ENCODE assay signal across 19 cellular contexts in the genomic region with DNA sequence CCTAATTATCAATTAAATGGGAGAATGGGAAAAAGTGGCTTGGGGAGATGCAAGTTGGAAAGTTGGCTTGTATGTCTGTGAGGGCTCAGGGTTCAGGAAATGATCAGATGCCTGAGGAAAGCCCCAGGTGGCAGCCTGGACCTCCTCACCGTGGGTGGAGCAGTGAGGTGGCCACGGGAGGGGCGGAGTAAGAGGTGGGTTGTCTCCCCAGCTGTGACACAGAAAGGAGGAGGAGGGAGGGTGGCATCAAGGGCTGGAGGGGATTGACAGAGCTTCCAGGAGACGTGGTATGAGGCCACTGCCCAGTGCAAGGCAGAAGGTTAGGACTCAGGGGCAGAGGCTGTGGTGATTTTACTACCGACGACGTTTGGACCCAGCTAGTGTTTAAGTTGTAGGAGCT.
DNase-seq lines count a peak whose midpoint lies in the region; ATAC-seq, FAIRE-seq and TF ChIP-seq lines count a peak whose summit lies in the region.
"Had no signal": no experiment of that assay in that cellular context is flagged by ENCODE, and none has a peak within 500 bp of the region (broad histone marks: within the 10 kb centered on the region; RNA-seq: fewer than 3 reads in every experiment).

No MANE protein-coding gene starts in this region.

- H3K9ac ChIP-seq in astrocyte (ENCODE audit: low read length) = no peak overlapping the region

- no peak for TF ChIP-seq CTCF in right atrium auricular region (IDR thresholded peaks at IDR 0.05)
- no peak for TF ChIP-seq CTCF in HEK293 (tag by site-specific recombination; IDR thresholded peaks at IDR 0.05)
- no peak for TF ChIP-seq CTCF in astrocyte (IDR thresholded peaks at IDR 0.05; ENCODE audit: insufficient read depth, low read depth, low read length)
- no peak for TF ChIP-seq CTCF in progenitor cell of endocrine pancreas (IDR thresholded peaks at IDR 0.05; ENCODE audit: unreplicated experiment)
- TF ChIP-seq CTCF in lower lobe of right lung (IDR thresholded peaks at IDR 0.05) = no peak

- H3K9me3 ChIP-seq in right atrium auricular region (no peaks in the 10 kb centered on the region), HEK293 (ENCODE audit: control insufficient read depth, insufficient read depth, low read depth, low read length) (no peaks in the 10 kb centered on the region), astrocyte (ENCODE audit: insufficient read depth, low read depth, low read length) (no peaks in the 10 kb centered on the region), lower lobe of right lung (no peaks in the 10 kb centered on the region)
- H3K9me3 ChIP-seq: stomach had no signal

- H3K27me3 ChIP-seq in right atrium auricular region (no peaks in the 10 kb centered on the region), astrocyte (ENCODE audit: insufficient read depth, low read length) (no peaks in the 10 kb centered on the region), lower lobe of right lung (ENCODE audit: low read depth) (no peaks in the 10 kb centered on the region)
- H3K27me3 ChIP-seq: stomach had no signal

- H3K36me3 ChIP-seq in right atrium auricular region (no peaks in the 10 kb centered on the region), HEK293 (ENCODE audit: control insufficient read depth in 2 of 2, insufficient read depth in 1 of 2, low read length in 2 of 2) (no peaks in the 10 kb centered on the region), astrocyte (ENCODE audit: insufficient read depth, low read length) (no peaks in the 10 kb centered on the region), lower lobe of right lung (no peaks in the 10 kb centered on the region)
- H3K36me3 ChIP-seq: stomach had no signal

- no peaks in the 10 kb centered on the region for H3K36me3 Mint-ChIP-seq in astrocyte (ENCODE audit: low read depth, unreplicated experiment)
- H3K36me3 Mint-ChIP-seq in progenitor cell of endocrine pancreas (ENCODE audit: insufficient read depth) = no peaks in the 10 kb centered on the region
- H3K36me3 Mint-ChIP-seq: type B pancreatic cell had no signal

- no peaks in the 10 kb centered on the region for H3K79me2 ChIP-seq in astrocyte (ENCODE audit: insufficient read depth, low read length)

- H3K27ac ChIP-seq in right atrium auricular region = peak overlapping the region; percentile 22 to 55
- H3K27ac ChIP-seq in HEK293 (ENCODE audit: extremely low read depth, low read depth, low read length) = no peak overlapping the region
- no peak overlapping the region for H3K27ac ChIP-seq in astrocyte (ENCODE audit: low read depth, low read length)
- H3K27ac ChIP-seq in lower lobe of right lung = no peak overlapping the region
- H3K27ac ChIP-seq: HL-60, stomach had no signal

- no peak overlapping the region for H3K4me2 ChIP-seq in astrocyte (ENCODE audit: low read length)

- CTCF ChIA-PET in HEK293 (lab: Yijun Ruan, JAX) = no interaction called here

- H2AFZ ChIP-seq in astrocyte (ENCODE audit: low read depth, low read length) = no peak overlapping the region

- H3K27me3 Mint-ChIP-seq in astrocyte (ENCODE audit: low read depth, unreplicated experiment) (no peaks in the 10 kb centered on the region), progenitor cell of endocrine pancreas (peaks cover 15% of the 10 kb centered on the region)
- H3K27me3 Mint-ChIP-seq: naive thymus-derived CD4-positive, alpha-beta T cell had no signal

- H3K4me1 ChIP-seq in right atrium auricular region = peaks cover 0 to 9% of the 10 kb centered on the region in 2 donors
- no peaks in the 10 kb centered on the region for H3K4me1 ChIP-seq in HEK293 (ENCODE audit: control insufficient read depth, insufficient read depth, low read length)
- peaks cover 13% of the 10 kb centered on the region for H3K4me1 ChIP-seq in astrocyte (ENCODE audit: insufficient read depth, low read length)
- H3K4me1 ChIP-seq in lower lobe of right lung = no peaks in the 10 kb centered on the region
- H3K4me1 ChIP-seq: stomach had no signal

- H4K20me1 ChIP-seq in astrocyte (ENCODE audit: insufficient read depth, low read length) = no peaks in the 10 kb centered on the region

- H3K4me3 ChIP-seq in right atrium auricular region (no peak overlapping the region), HEK293 (ENCODE audit: low read depth, low read length) (no peak overlapping the region), astrocyte (ENCODE audit: insufficient read depth, low read depth, low read length) (no peak overlapping the region), lower lobe of right lung (no peak overlapping the region)
- H3K4me3 ChIP-seq: stomach had no signal

- DNase-seq in right atrium auricular region (ENCODE audit: low spot score) = no peak
- DNase-seq in left ventricle myocardium superior = no peak
- DNase-seq in astrocyte (ENCODE audit: low read depth) = no peak
- no peak for DNase-seq in progenitor cell of endocrine pancreas (ENCODE audit: low spot score, unreplicated experiment)
- DNase-seq in HTR-8/SVneo (ENCODE audit: insufficient read length, low spot score) = no peak
- DNase-seq in lower lobe of right lung = no peak
- DNase-seq: HFFc6, NCI-H1930, stomach, SW 1271 had no signal

- no peaks in the 10 kb centered on the region for H3K9me3 Mint-ChIP-seq in astrocyte (ENCODE audit: unreplicated experiment)
- no peaks in the 10 kb centered on the region for H3K9me3 Mint-ChIP-seq in progenitor cell of endocrine pancreas (ENCODE audit: low read depth)
- H3K9me3 Mint-ChIP-seq: activated T-helper 1 cell treated with anti-CD3 and anti-CD28 coated beads, Interleukin-12 subunit alpha, Interleukin-12 subunit beta, Interleukin-2, Interleukin-4 antibody, amounts not matched to agents 30 ng/mL and 10 ng/mL and 1 ng/mL, durations not matched to agents 14 hours and 24 hours and 36 hours; type B pancreatic cell had no signal

- ATAC-seq in left ventricle myocardium superior (no peak), HG03520 (IDR thresholded peaks at IDR 0.05; ENCODE audit: unreplicated experiment) (no peak), lower lobe of right lung (no peak)

- intact Hi-C loops in left ventricle myocardium superior (cut with micrococcal nuclease) (no loop called here), lower lobe of right lung (cut with DNase I) (no loop called here)

- H3K4me3 Mint-ChIP-seq in astrocyte (ENCODE audit: unreplicated experiment) (peak overlapping the region; percentile 46), progenitor cell of endocrine pancreas (ENCODE audit: low read depth) (no peak overlapping the region)
- H3K4me3 Mint-ChIP-seq: activated T-helper 1 cell treated with anti-CD3 and anti-CD28 coated beads, Interleukin-12 subunit alpha, Interleukin-12 subunit beta, Interleukin-2, Interleukin-4 antibody, amounts not matched to agents 30 ng/mL and 10 ng/mL and 1 ng/mL, durations not matched to agents 14 hours and 24 hours and 36 hours; HFFc6; naive thymus-derived CD4-positive, alpha-beta T cell; type B pancreatic cell had no signal

- H3K4me1 Mint-ChIP-seq in astrocyte (ENCODE audit: low read depth, unreplicated experiment) (peaks cover 20% of the 10 kb centered on the region), progenitor cell of endocrine pancreas (ENCODE audit: low read depth) (peaks cover 20% of the 10 kb centered on the region)
- H3K4me1 Mint-ChIP-seq: naive thymus-derived CD4-positive, alpha-beta T cell had no signal

- FAIRE-seq in astrocyte (lab: Jason Lieb, UNC) = no peak
- no peak for FAIRE-seq in HTR-8/SVneo (lab: Jason Lieb, UNC)
- FAIRE-seq: endothelial cell of umbilical vein, G401.6, keratinocyte had no signal

- POLR2A ChIA-PET in HEK293 (lab: Yijun Ruan, JAX) = no interaction called here

- H3K27ac Mint-ChIP-seq in astrocyte (ENCODE audit: unreplicated experiment) (no peak overlapping the region), progenitor cell of endocrine pancreas (peak overlapping the region; percentile 49)
- H3K27ac Mint-ChIP-seq: activated T-helper 1 cell treated with anti-CD3 and anti-CD28 coated beads, Interleukin-12 subunit alpha, Interleukin-12 subunit beta, Interleukin-2, Interleukin-4 antibody, amounts not matched to agents 30 ng/mL and 10 ng/mL and 1 ng/mL, durations not matched to agents 14 hours and 24 hours and 36 hours; HFFc6; type B pancreatic cell had no signal

TF ChIP-seq in HEK293, 187 proteins besides CTCF, POLR2A, EP300 and RAD21:
- TF ChIP-seq TCF7L2 (IDR thresholded peaks at IDR 0.05; ENCODE audit: borderline replicate concordance, low read depth, low read length) (no peak), ZNF354C (tag by site-specific recombination; IDR thresholded peaks at IDR 0.05; ENCODE audit: borderline replicate concordance, low read depth) (no peak), KLF1 (tag by site-specific recombination; IDR thresholded peaks at IDR 0.05) (no peak), EGR2 (tag by site-specific recombination; IDR thresholded peaks at IDR 0.05; ENCODE audit: low read depth) (peak; percentile 52), GLI4 (tag by site-specific recombination; IDR thresholded peaks at IDR 0.05) (no peak)

Comparison
In these comparisons a context has a peak if more than half of its experiments do, and no peak if none do; other contexts are left out.
1. H3K27ac ChIP-seq: peak in right atrium auricular region (2 of 2); none in HEK293 (single experiment), astrocyte (single experiment) and lower lobe of right lung (single experiment).